Comparison of ENCODE assay signal across 30 cellular contexts in the genomic region with DNA sequence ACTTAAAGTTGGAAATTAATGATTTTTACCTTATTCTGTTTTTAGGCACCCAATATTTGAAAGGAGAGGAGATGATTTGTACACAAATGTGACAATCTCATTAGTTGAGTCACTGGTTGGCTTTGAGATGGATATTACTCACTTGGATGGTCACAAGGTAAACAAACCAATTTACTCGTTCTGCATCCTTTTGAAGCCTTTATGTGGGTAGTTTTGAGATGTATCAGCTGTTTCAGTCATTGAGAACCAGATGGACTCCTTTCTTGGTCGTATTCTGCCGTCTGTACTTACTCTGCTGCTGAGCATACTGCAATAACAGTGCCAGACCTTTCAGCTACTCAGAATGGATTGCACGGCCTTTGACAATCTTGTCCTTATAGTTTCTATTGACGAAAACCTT. TPM values are rescaled to one million over a fixed set of nuclear protein-coding genes. Genes with fewer than 3 reads are reported as not detected.
DNase-seq lines count a peak whose midpoint lies in the region; ATAC-seq and TF ChIP-seq lines count a peak whose summit lies in the region.
"Had no signal": no experiment of that assay in that cellular context is flagged by ENCODE, and none has a peak within 500 bp of the region (broad histone marks: within the 10 kb centered on the region; RNA-seq: fewer than 3 reads in every experiment).

No MANE protein-coding gene starts in this region.

- in situ Hi-C loops in astrocyte of the cerebellum (cut with HindIII; ENCODE audit: low sequenced_read_pairs) (no loop called here), gastrocnemius medialis (cut with MboI; ENCODE audit: low sequenced_read_pairs in 4 of 4) (no loop called here)

- ATAC-seq in GM21367 (IDR thresholded peaks at IDR 0.05; ENCODE audit: unreplicated experiment) (no peak), gastrocnemius medialis (no peak), GM21390 (IDR thresholded peaks at IDR 0.05; ENCODE audit: unreplicated experiment) (no peak)
- ATAC-seq: activated CD8-positive, alpha-beta T cell treated with anti-CD3 and anti-CD28 coated beads, Interleukin-2, amount 10 ng/mL, durations not matched to agents 7 days and 5 days; natural killer cell treated with Interleukin-12 subunit alpha and Interleukin-12 subunit beta and Interleukin-15 and Interleukin-18, amount 100 ng/mL, for 72 hours; Panc1; T-cell had no signal

- no peak for TF ChIP-seq POLR2A in gastrocnemius medialis (IDR thresholded peaks at IDR 0.05)

- peak overlapping the region; percentile 75 for H3K27ac ChIP-seq in HUES48 (ENCODE audit: low read depth, low read length)
- H3K27ac ChIP-seq in gastrocnemius medialis = no peak overlapping the region
- H3K27ac ChIP-seq in endodermal cell (ENCODE audit: low read depth, low read length) = no peak overlapping the region
- H3K27ac ChIP-seq: KMS-11, ovary, SJCRH30, tibial artery had no signal

- H3K4me1 ChIP-seq in HUES48 (ENCODE audit: control insufficient read depth, insufficient read depth, low read length) (peaks cover 5% of the 10 kb centered on the region; the same call in 1 of the 2 replicates), gastrocnemius medialis (no peaks in the 10 kb centered on the region), endodermal cell (ENCODE audit: control insufficient read depth, insufficient read depth, low read length) (no peaks in the 10 kb centered on the region)
- H3K4me1 ChIP-seq: SJCRH30, tibial artery had no signal

- H3K9me3 Mint-ChIP-seq in endodermal cell = no peaks in the 10 kb centered on the region
- H3K9me3 Mint-ChIP-seq: activated naive CD4-positive, alpha-beta T cell treated with anti-CD3 and anti-CD28 coated beads for 36 hours; CD4-positive, alpha-beta T cell; central memory CD8-positive, alpha-beta T cell; natural killer cell treated with Interleukin-12 subunit alpha and Interleukin-12 subunit beta and Interleukin-15 and Interleukin-18, amount 100 ng/mL, for 72 hours; T-cell had no signal

- WGBS in endodermal cell (ENCODE audit: insufficient coverage in 1 of 2, insufficient read length in 1 of 2), 2 experiments = 85 to 87% methylated on average over 5 of the region's 5 CpGs

- DNase-seq in DMS53 (lab: John Stamatoyannopoulos, UW) (peak; percentile 43), astrocyte of the cerebellum (ENCODE audit: low read depth) (peak; percentile 27), fibroblast of peridontal ligament (ENCODE audit: extremely low read depth) (peak; percentile 36), gastrocnemius medialis (no peak), endodermal cell (no peak)
- DNase-seq: activated CD4-positive, CD25-positive, alpha-beta regulatory T cell treated with anti-CD3 and anti-CD28 coated beads, Interleukin-2, amount 50 U/mL, for 72 hours; activated CD8-positive, alpha-beta T cell treated with anti-CD3 and anti-CD28 coated beads, Interleukin-2, amount 10 ng/mL, durations not matched to agents 7 days and 5 days; activated naive CD4-positive, alpha-beta T cell treated with anti-CD3 and anti-CD28 coated beads for 36 hours; activated T-cell treated with anti-CD3 and anti-CD28 coated beads, Interleukin-2, amount 50 U/mL, for 1 hour; CD4-positive, alpha-beta T cell; islet precursor cell; NCI-H146; NCI-H510A treated with DMSO at 0.1 percent for 48 hours; NK-92 treated with Interleukin-12 subunit alpha and Interleukin-12 subunit beta, amount 100 ng/mL, for 24 hours; ovary; SJCRH30; stimulated activated CD4-positive, alpha-beta T cell treated with anti-CD3 and anti-CD28 coated beads, Interleukin-12 subunit alpha, Interleukin-12 subunit beta, amount 100 ng/mL, for 4 hours; stimulated activated CD4-positive, alpha-beta T cell treated with anti-CD3 and anti-CD28 coated beads, Interleukin-4, amount 100 ng/mL, for 4 hours; stimulated activated naive CD4-positive, alpha-beta T cell treated with Interleukin-2 at 50 U/mL for 16 hours; T-cell; tibial artery had no signal

- H3K9me3 ChIP-seq in HUES48 (ENCODE audit: control insufficient read depth, insufficient read depth, low read length) (no peaks in the 10 kb centered on the region), gastrocnemius medialis (no peaks in the 10 kb centered on the region), endodermal cell (ENCODE audit: control insufficient read depth, low read length) (no peaks in the 10 kb centered on the region)
- H3K9me3 ChIP-seq: ovary, SJCRH30, tibial artery had no signal

- no peaks in the 10 kb centered on the region for H3K4me1 Mint-ChIP-seq in endodermal cell
- H3K4me1 Mint-ChIP-seq: central memory CD8-positive, alpha-beta T cell had no signal

- TF ChIP-seq CTCF in astrocyte of the cerebellum (IDR thresholded peaks at IDR 0.05; ENCODE audit: low read depth, low read length, missing control alignments) = no peak
- no peak for TF ChIP-seq CTCF in gastrocnemius medialis (IDR thresholded peaks at IDR 0.05 in 4 of 5, conservative IDR thresholded peaks at IDR 0.05 in 1 of 5)
- TF ChIP-seq CTCF in endodermal cell (conservative IDR thresholded peaks at IDR 0.05) = no peak

- H3K27me3 Mint-ChIP-seq in endodermal cell (ENCODE audit: insufficient read depth) = no peaks in the 10 kb centered on the region
- H3K27me3 Mint-ChIP-seq: CD4-positive, alpha-beta T cell; central memory CD8-positive, alpha-beta T cell; natural killer cell treated with Interleukin-12 subunit alpha and Interleukin-12 subunit beta and Interleukin-15 and Interleukin-18, amount 100 ng/mL, for 72 hours; T-cell had no signal

- H3K4me3 ChIP-seq in HUES48 (ENCODE audit: low read depth, low read length) (no peak overlapping the region), astrocyte of the cerebellum (ENCODE audit: low read depth, low read length) (no peak overlapping the region), gastrocnemius medialis (no peak overlapping the region), endodermal cell (ENCODE audit: low read length) (no peak overlapping the region)
- H3K4me3 ChIP-seq: ovary, SJCRH30, tibial artery had no signal

- no peaks in the 10 kb centered on the region for H3K27me3 ChIP-seq in HUES48 (ENCODE audit: control insufficient read depth, insufficient read depth, low read length)
- H3K27me3 ChIP-seq in gastrocnemius medialis = no peaks in the 10 kb centered on the region
- no peaks in the 10 kb centered on the region for H3K27me3 ChIP-seq in endodermal cell (ENCODE audit: control insufficient read depth, insufficient read depth, low read length, poor library complexity, severe bottlenecking)
- H3K27me3 ChIP-seq: ovary, SJCRH30, tibial artery had no signal

- H3K36me3 ChIP-seq in HUES48 (ENCODE audit: control insufficient read depth, insufficient read depth, low read length) = peaks cover 73% of the 10 kb centered on the region
- H3K36me3 ChIP-seq in gastrocnemius medialis = peaks cover 0 to 69% of the 10 kb centered on the region in 2 donors
- H3K36me3 ChIP-seq in endodermal cell (ENCODE audit: control insufficient read depth, insufficient read depth, low read length) = peaks cover 74% of the 10 kb centered on the region
- H3K36me3 ChIP-seq: ovary had no signal

- intact Hi-C loops in gastrocnemius medialis (cut with DNase I; ENCODE audit: low total_unique reads) = no loop called here

- H3K9ac ChIP-seq in HUES48 (ENCODE audit: low read depth, low read length) (no peak overlapping the region), endodermal cell (ENCODE audit: extremely low read depth, low read length, poor library complexity, severe bottlenecking) (no peak overlapping the region)
- H3K9ac ChIP-seq: KMS-11 had no signal

- H3K27ac Mint-ChIP-seq in endodermal cell = no peak overlapping the region
- H3K27ac Mint-ChIP-seq: activated CD8-positive, alpha-beta T cell treated with anti-CD3 and anti-CD28 coated beads, Interleukin-2, amount 10 ng/mL, durations not matched to agents 7 days and 5 days; CD4-positive, alpha-beta T cell; natural killer cell treated with Interleukin-12 subunit alpha and Interleukin-12 subunit beta and Interleukin-15 and Interleukin-18, amount 100 ng/mL, for 72 hours; T-cell had no signal

- H3K36me3 Mint-ChIP-seq in endodermal cell (ENCODE audit: low read depth) = peaks cover 50% of the 10 kb centered on the region

- H3K4me3 Mint-ChIP-seq in endodermal cell = no peak overlapping the region
- H3K4me3 Mint-ChIP-seq: activated CD8-positive, alpha-beta T cell treated with anti-CD3 and anti-CD28 coated beads, Interleukin-2, amount 10 ng/mL, durations not matched to agents 7 days and 5 days; activated naive CD4-positive, alpha-beta T cell treated with anti-CD3 and anti-CD28 coated beads for 36 hours; CD4-positive, alpha-beta T cell; central memory CD8-positive, alpha-beta T cell; natural killer cell treated with Interleukin-12 subunit alpha and Interleukin-12 subunit beta and Interleukin-15 and Interleukin-18, amount 100 ng/mL, for 72 hours; T-cell had no signal

RNA-seq across cellular contexts. Expression of a gene that starts 13.3 kb away (rescaled TPM):
- 10 to 100 TPM; 15.1 to 24.7 (median 23.0) TPM for total RNA-seq in gastrocnemius medialis
- total RNA-seq in endodermal cell = 10 to 100 TPM; 59.8 to 81.5 TPM
- polyA plus RNA-seq in endodermal cell (2013, experiment 1 of 2) = 76.4 TPM
- 68.8 TPM for polyA plus RNA-seq in endodermal cell (2013, experiment 2 of 2)

RNA-seq across cellular contexts. Expression of a gene that starts 16.7 kb away (rescaled TPM):
- 10 to 100 TPM in 1 of 4 donors, 1 to 10 TPM in 3; 7.3 to 10.7 (median 8.0) TPM for total RNA-seq in gastrocnemius medialis
- total RNA-seq in endodermal cell = 10 to 100 TPM; 11.9 to 14.0 TPM
- 18.8 TPM for polyA plus RNA-seq in endodermal cell (2013, experiment 1 of 2)
- 20.2 TPM for polyA plus RNA-seq in endodermal cell (2013, experiment 2 of 2)

RNA-seq across cellular contexts. Expression of a gene that starts 29.0 kb away (rescaled TPM):
- total RNA-seq in gastrocnemius medialis = 1 to 10 TPM in 2 of 4 donors, not detected in 2; 1.1 to 3.6 TPM
- not detected for total RNA-seq in endodermal cell
- polyA plus RNA-seq in endodermal cell (2013, experiment 1 of 2) = 0.25 TPM
- polyA plus RNA-seq in endodermal cell (2013, experiment 2 of 2) = 0.33 TPM
- total RNA-seq: activated CD8-positive, alpha-beta T cell treated with anti-CD3 and anti-CD28 coated beads, Interleukin-2, amount 10 ng/mL, durations not matched to agents 7 days and 5 days; activated naive CD4-positive, alpha-beta T cell treated with anti-CD3 and anti-CD28 coated beads for 36 hours; CD4-positive, alpha-beta T cell; G401; HT-29; natural killer cell treated with Interleukin-12 subunit alpha and Interleukin-12 subunit beta and Interleukin-15 and Interleukin-18, amount 100 ng/mL, for 72 hours; SJCRH30 had no signal
- polyA plus RNA-seq: ovary had no signal

RNA-seq across cellular contexts. Expression of a gene that starts 39.6 kb away (rescaled TPM):
- 1 to 10 TPM in 1 of 4 donors, not detected in 3; 2.1 TPM for total RNA-seq in gastrocnemius medialis
- 1 to 10 TPM; 2.0 to 2.4 TPM for total RNA-seq in endodermal cell
- 2.9 TPM for polyA plus RNA-seq in endodermal cell (2013, experiment 1 of 2)
- polyA plus RNA-seq in endodermal cell (2013, experiment 2 of 2) = 2.7 TPM

RNA-seq across cellular contexts. Expression of a gene that starts 56.4 kb away (rescaled TPM):
- not detected for total RNA-seq in gastrocnemius medialis
- total RNA-seq in endodermal cell = not detected
- polyA plus RNA-seq in endodermal cell (2013, experiment 1 of 2) = not detected
- polyA plus RNA-seq in endodermal cell (2013, experiment 2 of 2) = not detected
- total RNA-seq: activated CD8-positive, alpha-beta T cell treated with anti-CD3 and anti-CD28 coated beads, Interleukin-2, amount 10 ng/mL, durations not matched to agents 7 days and 5 days; activated naive CD4-positive, alpha-beta T cell treated with anti-CD3 and anti-CD28 coated beads for 36 hours; CD4-positive, alpha-beta T cell; G401; HT-29; natural killer cell treated with Interleukin-12 subunit alpha and Interleukin-12 subunit beta and Interleukin-15 and Interleukin-18, amount 100 ng/mL, for 72 hours; ovary; SJCRH30; T-cell had no signal
- polyA plus RNA-seq: ovary had no signal

Comparison
In these comparisons a context has a peak if more than half of its experiments do, and no peak if none do; other contexts are left out.
1. DNase-seq: peak in DMS53 (single experiment), astrocyte of the cerebellum (single experiment) and fibroblast of peridontal ligament (single experiment); none in gastrocnemius medialis (0 of 2) and endodermal cell (single experiment).